22 cellular contexts compared by ENCODE assay signal in the genomic region with DNA sequence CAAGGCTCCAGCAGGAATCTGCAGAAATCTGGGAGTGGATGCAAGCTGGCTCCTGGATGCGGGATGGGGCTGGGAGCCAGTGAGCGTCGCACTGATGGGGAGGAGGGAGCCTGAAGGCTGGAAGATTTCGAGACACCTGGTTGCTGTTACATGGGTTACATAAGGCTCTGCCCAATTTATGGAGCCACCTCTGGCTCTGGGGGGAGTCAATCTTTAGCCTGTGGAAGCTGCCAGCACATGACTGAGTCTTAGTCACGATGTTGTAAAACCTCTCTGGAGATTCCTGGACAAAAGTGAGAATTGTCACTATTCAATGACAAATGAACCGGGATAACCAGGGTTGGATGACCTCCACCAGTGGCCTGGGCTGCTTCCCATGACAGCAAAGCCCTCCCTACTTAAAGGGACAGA. TPM values are rescaled to one million over a fixed set of nuclear protein-coding genes. Genes with fewer than 3 reads are reported as not detected.
DNase-seq lines count a peak whose midpoint lies in the region; TF ChIP-seq lines count a peak whose summit lies in the region.
"Had no signal": no experiment of that assay in that cellular context is flagged by ENCODE, and none has a peak within 500 bp of the region (broad histone marks: within the 10 kb centered on the region; RNA-seq: fewer than 3 reads in every experiment).

No MANE protein-coding gene starts in this region.

- no peak overlapping the region for H2AFZ ChIP-seq in trophoblast cell (ENCODE audit: insufficient read depth, low read length, poor library complexity)

- no peak overlapping the region for H4K91ac ChIP-seq in trophoblast cell (ENCODE audit: low read depth, low read length)

- H3K79me1 ChIP-seq in trophoblast cell (ENCODE audit: low read length) = no peaks in the 10 kb centered on the region

- no peaks in the 10 kb centered on the region for H3K36me3 ChIP-seq in BLaER1
- no peaks in the 10 kb centered on the region for H3K36me3 ChIP-seq in trophoblast cell (ENCODE audit: control insufficient read depth in 1 of 2, insufficient read depth in 2 of 2, low read length in 2 of 2)
- H3K36me3 ChIP-seq: Peyer's patch had no signal

- H3K4ac ChIP-seq in trophoblast cell (ENCODE audit: low read depth, low read length) = no peak overlapping the region

- WGBS in trophoblast cell (ENCODE audit: extremely low coverage, insufficient coverage, insufficient read length) = no CpG with 5 or more reads among the region's 6 CpGs

- H3K9me3 ChIP-seq in BLaER1 (peaks cover 6% of the 10 kb centered on the region), trophoblast cell (ENCODE audit: insufficient read depth, low read depth, low read length) (no peaks in the 10 kb centered on the region)
- H3K9me3 ChIP-seq: Peyer's patch had no signal

- H3K9ac ChIP-seq in BLaER1 = no peak overlapping the region
- no peak overlapping the region for H3K9ac ChIP-seq in trophoblast cell (ENCODE audit: low read length)

- H3K4me1 ChIP-seq in BLaER1 (peaks cover 34% of the 10 kb centered on the region), trophoblast cell (ENCODE audit: control insufficient read depth in 1 of 2, insufficient read depth in 2 of 2, low read length in 2 of 2) (peaks cover 0 to 2% of the 10 kb centered on the region in 2 experiments)

- H4K8ac ChIP-seq in trophoblast cell (ENCODE audit: low read depth, low read length) = no peak overlapping the region

- no peak overlapping the region for H3K14ac ChIP-seq in trophoblast cell (ENCODE audit: low read length)

- H3K4me2 ChIP-seq in BLaER1 = peak overlapping the region; percentile 63
- H3K4me2 ChIP-seq in trophoblast cell (ENCODE audit: low read length) = no peak overlapping the region

- H3K79me2 ChIP-seq in trophoblast cell (ENCODE audit: control insufficient read depth, insufficient read depth, low read length, poor library complexity) = no peaks in the 10 kb centered on the region

- H3K4me3 ChIP-seq in BLaER1 (no peak overlapping the region), fibroblast of mammary gland (ENCODE audit: control insufficient read depth, low read depth, low read length) (no peak overlapping the region), trophoblast cell (ENCODE audit: low read depth, low read length) (no peak overlapping the region)
- H3K4me3 ChIP-seq: Peyer's patch had no signal

- no peak overlapping the region for H4K12ac ChIP-seq in trophoblast cell (ENCODE audit: low read depth, low read length)

- no peak for TF ChIP-seq CTCF in fibroblast of mammary gland (conservative IDR thresholded peaks at IDR 0.05; ENCODE audit: control insufficient read depth, insufficient read depth, low read depth, low read length)

- no peak overlapping the region for H2BK12ac ChIP-seq in trophoblast cell (ENCODE audit: low read length)

- H2BK5ac ChIP-seq in trophoblast cell (ENCODE audit: low read depth, low read length, poor library complexity) = no peak overlapping the region

- H3K27ac ChIP-seq in BLaER1 (no peak overlapping the region), trophoblast cell (ENCODE audit: low read depth, low read length) (no peak overlapping the region)
- H3K27ac ChIP-seq: Peyer's patch had no signal

- no peak overlapping the region for H3K23ac ChIP-seq in trophoblast cell (ENCODE audit: low read length)

- H3K18ac ChIP-seq in trophoblast cell (ENCODE audit: low read length) = no peak overlapping the region

- no peaks in the 10 kb centered on the region for H4K20me1 ChIP-seq in BLaER1

- no peak overlapping the region for H2BK120ac ChIP-seq in trophoblast cell (ENCODE audit: insufficient read depth, low read length, poor library complexity)

- no peaks in the 10 kb centered on the region for H3K27me3 ChIP-seq in BLaER1
- no peaks in the 10 kb centered on the region for H3K27me3 ChIP-seq in trophoblast cell (ENCODE audit: insufficient read depth, low read length)
- H3K27me3 ChIP-seq: Peyer's patch had no signal

- H2AK5ac ChIP-seq in trophoblast cell (ENCODE audit: low read length) = no peak overlapping the region

- peak; percentile 29 for DNase-seq in HT1080 (ENCODE audit: low read depth)
- DNase-seq in fibroblast of mammary gland (ENCODE audit: low read depth) = peak; percentile 42
- DNase-seq in trophoblast cell = peak; percentile 20 to 49
- DNase-seq in activated naive CD4-positive, alpha-beta T cell treated with anti-CD3 and anti-CD28 coated beads, Interleukin-2, amount 50 U/mL, for 16 hours = no peak
- no peak for DNase-seq in germinal center (ENCODE audit: low spot score)
- no peak for DNase-seq in stimulated activated CD4-positive, alpha-beta T cell treated with anti-CD3 and anti-CD28 coated beads, Interleukin-2, amount 100 ng/mL, for 24 hours
- DNase-seq in central memory CD4-positive, alpha-beta T cell = no peak
- DNase-seq: activated CD4-positive, alpha-beta T cell treated with anti-CD3 and anti-CD28 coated beads, Interleukin-2, amount 50 U/mL, for 1 hour; activated CD8-positive, alpha-beta memory T cell treated with anti-CD3 and anti-CD28 coated beads, Interleukin-2, amount 50 U/mL, for 48 hours; activated effector memory CD4-positive, alpha-beta T cell treated with anti-CD3 and anti-CD28 coated beads, Interleukin-2, amount 50 U/mL, for 16 hours; amygdala; CD8-positive, alpha-beta memory T cell; DND-41; effector CD8-positive, alpha-beta T cell; hypothalamus; kidney; midbrain; NCI-H1436 treated with DMSO at 0.1 percent for 48 hours; Peyer's patch; stimulated activated CD4-positive, alpha-beta T cell treated with anti-CD3 and anti-CD28 coated beads, Interleukin-15, amount 100 ng/mL, for 24 hours; stimulated activated naive CD4-positive, alpha-beta T cell treated with Interleukin-2 at 50 U/mL for 16 hours had no signal

RNA-seq across cellular contexts. Expression of a gene that starts 51.1 kb away (rescaled TPM):
- total RNA-seq in HT1080 (2014; rRNA removed; shearing (Covaris generic)) = 0.06 and 0.07 TPM in 2 replicates
- 0.09 TPM in 1 of 2 replicates, not detected in the other for polyA plus RNA-seq in HT1080 (2015; cell fraction: cytosol; rRNA removed)
- polyA plus RNA-seq in HT1080 (2015; cell fraction: nucleus; rRNA removed) = not detected in 2 replicates
- 0.15 and 0.17 TPM in 2 replicates for polyA plus RNA-seq in trophoblast cell (2013)
- polyA plus RNA-seq: CD8-positive, alpha-beta memory T cell had no signal

Comparison
In these comparisons a context has a peak if more than half of its experiments do, and no peak if none do; other contexts are left out.
1. DNase-seq: peak in HT1080 (single experiment), fibroblast of mammary gland (single experiment) and trophoblast cell (2 of 2); none in activated naive CD4-positive, alpha-beta T cell treated with anti-CD3 and anti-CD28 coated beads, Interleukin-2, amount 50 U/mL, for 16 hours (single experiment), germinal center (single experiment), stimulated activated CD4-positive, alpha-beta T cell treated with anti-CD3 and anti-CD28 coated beads, Interleukin-2, amount 100 ng/mL, for 24 hours (0 of 2) and central memory CD4-positive, alpha-beta T cell (single experiment).